9 cellular contexts compared by ENCODE assay signal in genomic region chr5:93581738-93582414, GRCh38. TPM values are rescaled to one million over a fixed set of nuclear protein-coding genes. Genes with fewer than 3 reads are reported as not detected.
DNase-seq lines count a peak whose midpoint lies in the region; TF ChIP-seq lines count a peak whose summit lies in the region.
"Had no signal": no experiment of that assay in that cellular context is flagged by ENCODE, and none has a peak within 500 bp of the region (broad histone marks: within the 10 kb centered on the region; RNA-seq: fewer than 3 reads in every experiment).

No MANE protein-coding gene starts in this region.

- no peak for TF ChIP-seq POLR2A in ovary (IDR thresholded peaks at IDR 0.05)

- peak; percentile 66 for DNase-seq in EH (ENCODE audit: low read depth)
- peak; percentile 32 for DNase-seq in NCI-H1694 treated with DMSO at 0.1 percent for 48 hours (lab: John Stamatoyannopoulos, UW)
- peak; percentile 88 for DNase-seq in cerebellar cortex (ENCODE audit: low spot score)
- DNase-seq in ovary = peak in 4 of 5 donors; percentile 55 to 71 (median 66)
- DNase-seq in cortex of kidney (lab: John Stamatoyannopoulos, UW) = no peak
- no peak for DNase-seq in stimulated activated CD4-positive, alpha-beta T cell treated with anti-CD3 and anti-CD28 coated beads, Interleukin-4, amount 100 ng/mL, for 1 hour
- no peak for DNase-seq in islet precursor cell
- DNase-seq in DMS153 treated with DMSO at 0.1 percent for 48 hours (lab: John Stamatoyannopoulos, UW; ENCODE audit: unreplicated experiment) = no peak

- no peaks in the 10 kb centered on the region for H3K4me1 ChIP-seq in ovary (ENCODE audit: insufficient read depth)

- TF ChIP-seq CTCF in ovary (IDR thresholded peaks at IDR 0.05) = peak in 2 of 3 donors; percentile 27 to 66

- peak overlapping the region; percentile 67 for H3K4me3 ChIP-seq in ovary

- no peak for TF ChIP-seq EP300 in ovary (IDR thresholded peaks at IDR 0.05)

- WGBS in ovary, 3 donors = 0 to 1% (median 0%) methylated on average over 9 of the region's 10 CpGs

- intact Hi-C loops in ovary (cut with DNase I) = loop anchor here in 3 of 4 donors (5.0 to 10.0 kb wide), 5 partner anchors 50 to 667 kb away; no protein-coding TSS in a partner anchor

- H3K36me3 ChIP-seq in ovary = no peaks in the 10 kb centered on the region

- H3K27me3 ChIP-seq in ovary = no peaks in the 10 kb centered on the region

- H3K9me3 ChIP-seq in ovary = no peaks in the 10 kb centered on the region

- peak overlapping the region in 1 of 2 donors; percentile 68 for H3K27ac ChIP-seq in ovary

RNA-seq across cellular contexts. Expression of gene NR2F1-AS1, which starts 0.9 kb away (rescaled TPM):
- total RNA-seq in ovary = 10 to 100 TPM; 22.4 to 45.7 (median 26.5) TPM
- polyA plus RNA-seq in ovary = 10 to 100 TPM; 20.7 to 25.0 TPM
- total RNA-seq: activated T-helper 1 cell treated with anti-CD3 and anti-CD28 coated beads, Interleukin-12 subunit alpha, Interleukin-12 subunit beta, Interleukin-2, Interleukin-4 antibody, amounts not matched to agents 30 ng/mL and 10 ng/mL and 1 ng/mL, durations not matched to agents 14 hours and 24 hours and 36 hours had no signal

RNA-seq across cellular contexts. Expression of gene NR2F1, which starts 1.1 kb away (rescaled TPM):
- 100 to 1,000 TPM in 2 of 7 donors, 10 to 100 TPM in 5; 51.6 to 179 (median 71.5) TPM for total RNA-seq in ovary
- 10 to 100 TPM; 47.6 to 96.5 TPM for polyA plus RNA-seq in ovary
- total RNA-seq: activated T-helper 1 cell treated with anti-CD3 and anti-CD28 coated beads, Interleukin-12 subunit alpha, Interleukin-12 subunit beta, Interleukin-2, Interleukin-4 antibody, amounts not matched to agents 30 ng/mL and 10 ng/mL and 1 ng/mL, durations not matched to agents 14 hours and 24 hours and 36 hours had no signal

Comparison
In these comparisons a context has a peak if more than half of its experiments do, and no peak if none do; other contexts are left out.
1. DNase-seq: peak in EH (single experiment), NCI-H1694 treated with DMSO at 0.1 percent for 48 hours (single experiment), cerebellar cortex (single experiment) and ovary (4 of 5); none in cortex of kidney (single experiment), stimulated activated CD4-positive, alpha-beta T cell treated with anti-CD3 and anti-CD28 coated beads, Interleukin-4, amount 100 ng/mL, for 1 hour (single experiment), islet precursor cell (single experiment) and DMS153 treated with DMSO at 0.1 percent for 48 hours (single experiment).